Comparison of ENCODE assay signal across 8 cellular contexts in the genomic region with DNA sequence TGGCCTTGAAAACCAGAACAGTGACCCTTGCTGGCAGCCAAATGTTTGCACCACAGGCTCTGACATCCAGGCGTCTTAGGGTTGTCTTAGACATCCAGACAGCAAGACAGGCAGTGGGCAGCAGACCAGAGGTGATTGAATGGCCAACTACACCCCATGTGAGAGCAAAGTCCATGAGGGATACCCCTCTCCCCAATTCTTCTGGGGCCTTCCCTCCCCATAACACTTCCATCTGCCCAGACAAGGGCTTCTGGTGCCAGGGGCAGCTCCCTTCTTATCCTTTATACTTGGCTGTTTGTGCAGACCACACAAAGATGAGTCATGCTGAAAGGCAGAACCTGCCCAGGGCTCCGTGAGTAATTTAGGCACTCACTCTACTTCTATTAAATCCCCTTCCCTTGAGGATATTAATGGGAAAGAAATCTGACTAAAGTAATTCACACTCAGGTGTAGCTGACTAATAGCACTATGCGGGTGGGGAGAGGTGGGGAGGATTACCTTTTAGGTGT.
DNase-seq lines count a peak whose midpoint lies in the region; ATAC-seq and TF ChIP-seq lines count a peak whose summit lies in the region.

No MANE protein-coding gene starts in this region.

- peak overlapping the region in 2 of 3 experiments; percentile 70 to 80 for H3K27ac Mint-ChIP-seq in nephron

- H3K36me3 ChIP-seq in MG63 (no peaks in the 10 kb centered on the region), adipocyte (ENCODE audit: control insufficient read depth, insufficient read depth, low read length, severe bottlenecking) (no peaks in the 10 kb centered on the region)

- peaks cover 19% of the 10 kb centered on the region for H3K9me3 ChIP-seq in MG63
- H3K9me3 ChIP-seq in adipocyte (ENCODE audit: control insufficient read depth, low read length) = peaks cover 9% of the 10 kb centered on the region

- no peaks in the 10 kb centered on the region for H3K27me3 ChIP-seq in MG63
- H3K27me3 ChIP-seq in adipocyte (replicated peaks; ENCODE audit: control insufficient read depth, insufficient read depth, low read length) = peaks cover 24% of the 10 kb centered on the region

- peaks cover 43% of the 10 kb centered on the region for H3K4me1 Mint-ChIP-seq in nephron

- H3K9ac ChIP-seq in adipocyte (ENCODE audit: low read length) = no peak overlapping the region

- H3K9me3 Mint-ChIP-seq in nephron = peaks cover 17% of the 10 kb centered on the region

- peaks cover 16% of the 10 kb centered on the region for H3K27me3 Mint-ChIP-seq in nephron (ENCODE audit: low read depth)

- ATAC-seq in GM21723 (IDR thresholded peaks at IDR 0.05; ENCODE audit: unreplicated experiment) = no peak

- DNase-seq in ELF-1 (ENCODE audit: low read depth, low spot score) (peak; percentile 58), MG63 (peak; percentile 88), adipocyte (ENCODE audit: low read depth) (peak; percentile 79), NCI-H2081 treated with DMSO at 0.1 percent for 48 hours (lab: John Stamatoyannopoulos, UW) (no peak), NCI-H82 (lab: John Stamatoyannopoulos, UW) (no peak)
- no peak for DNase-seq in stimulated activated CD4-positive, alpha-beta T cell treated with anti-CD3 and anti-CD28 coated beads, Interleukin-2, amount 100 ng/mL, for 48 hours

- TF ChIP-seq CTCF in nephron (IDR thresholded peaks at IDR 0.05; ENCODE audit: unreplicated experiment in 3 of 3) = no peak

- H3K4me3 ChIP-seq in MG63 (no peak overlapping the region), adipocyte (ENCODE audit: low read length) (no peak overlapping the region)

- H3K4me1 ChIP-seq in adipocyte (ENCODE audit: control insufficient read depth, insufficient read depth, low read length) = peaks cover 47% of the 10 kb centered on the region

- H3K4me3 Mint-ChIP-seq in nephron = no peak overlapping the region

- H3K36me3 Mint-ChIP-seq in nephron (ENCODE audit: low read depth) = peaks cover 12% of the 10 kb centered on the region

Comparison
In these comparisons a context has a peak if more than half of its experiments do, and no peak if none do; other contexts are left out.
1. DNase-seq: peak in ELF-1 (single experiment), MG63 (single experiment) and adipocyte (single experiment); none in NCI-H2081 treated with DMSO at 0.1 percent for 48 hours (single experiment), NCI-H82 (single experiment) and stimulated activated CD4-positive, alpha-beta T cell treated with anti-CD3 and anti-CD28 coated beads, Interleukin-2, amount 100 ng/mL, for 48 hours (0 of 2).